ENCODE assay signal across 20 cellular contexts in genomic region chr3:125206934-125207333, GRCh38. TPM values are rescaled to one million over a fixed set of nuclear protein-coding genes. Genes with fewer than 3 reads are reported as not detected.
A peak's percentile ranks its signal among the peaks of the same experiment; 100 is the strongest.
DNase-seq lines count a peak whose midpoint lies in the region; ATAC-seq, FAIRE-seq and TF ChIP-seq lines count a peak whose summit lies in the region.
"Had no signal": no experiment of that assay in that cellular context is flagged by ENCODE, and none has a peak within 500 bp of the region (broad histone marks: within the 10 kb centered on the region; RNA-seq: fewer than 3 reads in every experiment).

No MANE protein-coding gene starts in this region.

- POLR2A ChIA-PET in HepG2 (lab: Yijun Ruan, JAX): no interaction called here

- WGBS in HepG2 (ENCODE audit: low lambda C conversion rate): 29% methylated on average over 4 of the region's 6 CpGs
- 61 to 77% methylated on average over 6 of the region's 6 CpGs for WGBS in thyroid gland, 2 donors

- CTCF ChIA-PET in activated CD8-positive, alpha-beta memory T cell treated with anti-CD3 and anti-CD28 coated beads, Interleukin-2, amount 10 ng/mL, durations not matched to agents 7 days and 5 days (lab: Charles Lee): no interaction called here
- CTCF ChIA-PET in HepG2 (lab: Yijun Ruan, JAX; ENCODE audit: low intra/inter-chr PET ratio, low total read pairs): no interaction called here

- H3K9me3 ChIP-seq in colonic mucosa (no peaks in the 10 kb centered on the region), HepG2 (ENCODE audit: low read length) (no peaks in the 10 kb centered on the region), thyroid gland (no peaks in the 10 kb centered on the region)
- H3K9me3 ChIP-seq: A549 had no signal

- H4K20me1 ChIP-seq in HepG2 (ENCODE audit: insufficient read depth, low read length): no peaks in the 10 kb centered on the region

- H3K4me2 ChIP-seq in HepG2 (ENCODE audit: low read depth, low read length): peak overlapping the region; percentile 54
- H3K4me2 ChIP-seq: A549 had no signal

- no peaks in the 10 kb centered on the region for H3K27me3 ChIP-seq in colonic mucosa
- peaks cover 0 to 8% of the 10 kb centered on the region in 2 experiments; a peak in 1 of 5 replicates for H3K27me3 ChIP-seq in HepG2 (ENCODE audit: control insufficient read depth in 1 of 2, insufficient read depth in 2 of 2, low read length in 2 of 2)
- H3K27me3 ChIP-seq in thyroid gland: no peaks in the 10 kb centered on the region

- no peak overlapping the region for H3K4me3 Mint-ChIP-seq in activated CD8-positive, alpha-beta memory T cell treated with anti-CD3 and anti-CD28 coated beads, Interleukin-2, amount 10 ng/mL, durations not matched to agents 7 days and 5 days
- H3K4me3 Mint-ChIP-seq: CD14-positive monocyte; CD8-positive, alpha-beta T cell; HFFc6 had no signal

- H3K9me3 Mint-ChIP-seq in activated CD8-positive, alpha-beta memory T cell treated with anti-CD3 and anti-CD28 coated beads, Interleukin-2, amount 10 ng/mL, durations not matched to agents 7 days and 5 days (ENCODE audit: low read depth): no peaks in the 10 kb centered on the region
- H3K9me3 Mint-ChIP-seq: HFFc6 had no signal

- TF ChIP-seq POLR2A in HepG2 (IDR thresholded peaks at IDR 0.05; ENCODE audit: insufficient read depth in 1 of 2, low read depth in 2 of 2, low read length in 2 of 2): no peak
- no peak for TF ChIP-seq POLR2A in thyroid gland (IDR thresholded peaks at IDR 0.05)
- no peak for TF ChIP-seq POLR2A in GM12892 (IDR thresholded peaks at IDR 0.05; ENCODE audit: low read depth, low read length)

- TF ChIP-seq EP300 in HepG2 (IDR thresholded peaks at IDR 0.05; ENCODE audit: low read depth in 2 of 2, low read length in 2 of 2) (no peak), HepG2 (CRISPR knock-in tag; IDR thresholded peaks at IDR 0.05; ENCODE audit: borderline replicate concordance) (no peak)

- H3K27ac ChIP-seq in colonic mucosa: peak overlapping the region; percentile 18
- no peak overlapping the region for H3K27ac ChIP-seq in HepG2 (ENCODE audit: extremely low read length, insufficient read depth, low read length)
- H3K27ac ChIP-seq in thyroid gland: peak overlapping the region; percentile 43 to 72 (median 72)
- H3K27ac ChIP-seq: 22Rv1 had no signal

- H3K4me3 ChIP-seq in colonic mucosa (no peak overlapping the region), HepG2 (replicated peaks in 1 of 3; ENCODE audit: insufficient read depth in 1 of 3, low read depth in 2 of 3, low read length in 3 of 3) (0 out of 6 replicates have a peak overlapping the region, but pooled peaks of 2 of the 3 experiments have one; percentile 3 to 5), thyroid gland (replicated peaks in 1 of 3) (no peak overlapping the region)
- H3K4me3 ChIP-seq: A549 had no signal

- FAIRE-seq in HepG2 (lab: Jason Lieb, UNC) (no peak), GM12892 (lab: Jason Lieb, UNC) (no peak)
- FAIRE-seq: A549 had no signal

- no peak for ATAC-seq in activated CD8-positive, alpha-beta memory T cell treated with anti-CD3 and anti-CD28 coated beads, Interleukin-2, amount 10 ng/mL, durations not matched to agents 7 days and 5 days
- ATAC-seq in HepG2 (peak; percentile 49), HG03039 (IDR thresholded peaks at IDR 0.05; ENCODE audit: unreplicated experiment) (no peak)
- ATAC-seq: A549; CD8-positive, alpha-beta T cell; HCT116 had no signal

- no peak for TF ChIP-seq CTCF in colonic mucosa (IDR thresholded peaks at IDR 0.05)
- no peak for TF ChIP-seq CTCF in HepG2 (CRISPR knock-in tag; IDR thresholded peaks at IDR 0.05)
- TF ChIP-seq CTCF in thyroid gland (IDR thresholded peaks at IDR 0.05): no peak

- intact Hi-C loops in colonic mucosa (cut with DNase I): no loop called here
- intact Hi-C loops in HepG2 (cut with micrococcal nuclease; ENCODE audit: unreplicated experiment): no loop called here
- intact Hi-C loops in thyroid gland (cut with DNase I): no loop called here

- H3K9ac ChIP-seq in colonic mucosa (ENCODE audit: low read depth in 2 of 2, low read length in 2 of 2) (no peak overlapping the region), HepG2 (ENCODE audit: insufficient read depth, low read depth, low read length) (no peak overlapping the region)

- H3K79me2 ChIP-seq in HepG2 (ENCODE audit: insufficient read depth, low read length): no peaks in the 10 kb centered on the region

- H3K36me3 Mint-ChIP-seq in activated CD8-positive, alpha-beta memory T cell treated with anti-CD3 and anti-CD28 coated beads, Interleukin-2, amount 10 ng/mL, durations not matched to agents 7 days and 5 days: no peaks in the 10 kb centered on the region
- H3K36me3 Mint-ChIP-seq: CD8-positive, alpha-beta T cell had no signal

- peaks cover 2% of the 10 kb centered on the region for H3K4me1 Mint-ChIP-seq in activated CD8-positive, alpha-beta memory T cell treated with anti-CD3 and anti-CD28 coated beads, Interleukin-2, amount 10 ng/mL, durations not matched to agents 7 days and 5 days

- no TSS peak for BruUV-seq in HepG2 (replicated peaks; lab: Mats Ljungman, UMichigan)

- in situ Hi-C loops in HepG2 (cut with HindIII; ENCODE audit: extremely low pct_ligation_motif_present, low pct_unique_long_range_greater_than_20kb): no loop called here

- peaks cover 43% of the 10 kb centered on the region for H3K27me3 Mint-ChIP-seq in activated CD8-positive, alpha-beta memory T cell treated with anti-CD3 and anti-CD28 coated beads, Interleukin-2, amount 10 ng/mL, durations not matched to agents 7 days and 5 days

- H3K27ac Mint-ChIP-seq in activated CD8-positive, alpha-beta memory T cell treated with anti-CD3 and anti-CD28 coated beads, Interleukin-2, amount 10 ng/mL, durations not matched to agents 7 days and 5 days: no peak overlapping the region
- H3K27ac Mint-ChIP-seq: CD14-positive monocyte; CD8-positive, alpha-beta T cell; HFFc6 had no signal

- no peaks in the 10 kb centered on the region for H3K36me3 ChIP-seq in colonic mucosa
- no peaks in the 10 kb centered on the region for H3K36me3 ChIP-seq in HepG2 (replicated peaks in 1 of 2; ENCODE audit: control insufficient read depth in 1 of 2, insufficient read depth in 2 of 2, low read length in 2 of 2)
- no peaks in the 10 kb centered on the region for H3K36me3 ChIP-seq in thyroid gland

- TF ChIP-seq RAD21 in HepG2 (CRISPR knock-in tag; IDR thresholded peaks at IDR 0.05): no peak

- H3K4me1 ChIP-seq in colonic mucosa: no peaks in the 10 kb centered on the region
- H3K4me1 ChIP-seq in HepG2 (ENCODE audit: insufficient read depth, low read length): peaks cover 26% of the 10 kb centered on the region
- peaks cover 19 to 20% of the 10 kb centered on the region in 2 donors for H3K4me1 ChIP-seq in thyroid gland

- peak; percentile 9 for DNase-seq in activated CD8-positive, alpha-beta memory T cell treated with anti-CD3 and anti-CD28 coated beads, Interleukin-2, amount 10 ng/mL, durations not matched to agents 7 days and 5 days
- DNase-seq in activated CD8-positive, alpha-beta memory T cell treated with anti-CD3 and anti-CD28 coated beads for 24 hours: no peak
- no peak for DNase-seq in colonic mucosa
- DNase-seq in HepG2 (ENCODE audit: low spot score): no peak
- DNase-seq in thyroid gland: no peak
- no peak for DNase-seq in stimulated activated CD4-positive, alpha-beta T cell treated with anti-CD3 and anti-CD28 coated beads, Interleukin-4, amount 100 ng/mL, for 4 hours
- DNase-seq in GM12892 (ENCODE audit: insufficient read length): no peak
- DNase-seq: AML-193; Calu3; CD8-positive, alpha-beta T cell; DMS79 treated with DMSO at 0.1 percent for 48 hours; GF-D8; GOT3; H7; HFFc6 had no signal

- peak overlapping the region; percentile 48 for H2AFZ ChIP-seq in HepG2 (ENCODE audit: low read length)

TF ChIP-seq in HepG2, 621 proteins besides CTCF, POLR2A, EP300 and RAD21 (continues in another document):
- TF ChIP-seq NCOA1 (CRISPR knock-in tag; IDR thresholded peaks at IDR 0.05): no peak
- no peak for TF ChIP-seq ETS1 (CRISPR knock-in tag; IDR thresholded peaks at IDR 0.05)
- TF ChIP-seq ZFYVE20 (CRISPR knock-in tag; IDR thresholded peaks at IDR 0.05; ENCODE audit: borderline replicate concordance, low read depth): no peak

RNA-seq across cellular contexts. Expression of gene SLC12A8, which starts 5.6 kb away (rescaled TPM):
- 1 to 10 TPM; 1.3 to 4.3 TPM for total RNA-seq in activated CD8-positive, alpha-beta memory T cell treated with anti-CD3 and anti-CD28 coated beads, Interleukin-2, amount 10 ng/mL, durations not matched to agents 7 days and 5 days
- total RNA-seq in colonic mucosa (10 to 100 TPM; 20.7 to 33.7 TPM), HepG2 (2016; rRNA removed; fragmentation: Illumina TruSeq; extraction: Trizol) (0.13 and 0.71 TPM in 2 replicates), thyroid gland (100 to 1,000 TPM in 2 of 4 donors, 10 to 100 TPM in 2; 71.2 to 136 (median 99.2) TPM)
- 0.18 and 0.40 TPM in 2 replicates for total RNA-seq in HepG2 (2016; cell fraction: cytosol; rRNA removed; fragmentation: Illumina TruSeq; extraction: Trizol; ENCODE audit: low read depth)
- 0.33 and 0.52 TPM in 2 replicates for total RNA-seq in HepG2 (2016; cell fraction: insoluble cytoplasmic fraction; rRNA removed; fragmentation: Illumina TruSeq; extraction: Trizol)
- total RNA-seq in HepG2 (2016; cell fraction: membrane; rRNA removed; fragmentation: Illumina TruSeq; extraction: Trizol): 0.10 and 0.34 TPM in 2 replicates
- 0.56 and 0.65 TPM in 2 replicates for total RNA-seq in HepG2 (2016; cell fraction: nucleus; rRNA removed; fragmentation: Illumina TruSeq; extraction: Trizol)
- polyA plus RNA-seq in HepG2 (2011; rRNA removed): 0.44 and 0.55 TPM in 2 replicates
- 0.16 and 0.17 TPM in 2 replicates for polyA plus RNA-seq in HepG2 (2011; cell fraction: cytosol; rRNA removed)
- 0.14 and 0.79 TPM in 2 replicates for polyA plus RNA-seq in HepG2 (2011; cell fraction: nucleus; rRNA removed)
- 0.24 TPM in 1 of 2 replicates, not detected in the other for polyA plus RNA-seq in HepG2 (2012)
- 0.03 TPM in 1 of 2 replicates, not detected in the other for polyA plus RNA-seq in HepG2 (2016; cell fraction: cytosol; fragmentation: Illumina TruSeq; extraction: Trizol; ENCODE audit: low read depth)
- 0.13 TPM in 1 of 2 replicates, not detected in the other for polyA plus RNA-seq in HepG2 (2016; cell fraction: insoluble cytoplasmic fraction; fragmentation: Illumina TruSeq; extraction: Trizol; ENCODE audit: low read depth)
- 0.14 TPM in 1 of 2 replicates, not detected in the other for polyA plus RNA-seq in HepG2 (2016; cell fraction: membrane; fragmentation: Illumina TruSeq; extraction: Trizol; ENCODE audit: low read depth)
- polyA plus RNA-seq in HepG2 (2016; cell fraction: nucleus; fragmentation: Illumina TruSeq; extraction: Trizol; ENCODE audit: insufficient read depth, low read depth): 0.73 and 1.4 TPM in 2 replicates
- 1.2 and 6.6 TPM in 2 replicates for polyA minus RNA-seq in HepG2 (2011; rRNA and poly(A)+ RNA removed; ENCODE audit: low replicate concordance)
- polyA minus RNA-seq in HepG2 (2011; cell fraction: cytosol; rRNA and poly(A)+ RNA removed): not detected in 2 replicates
- polyA minus RNA-seq in HepG2 (2011; cell fraction: nucleus; rRNA and poly(A)+ RNA removed): 0.62 and 0.90 TPM in 2 replicates
- 54.1 TPM for polyA plus RNA-seq in GM12892 (2012; ENCODE audit: missing spikeins)
- total RNA-seq: CD8-positive, alpha-beta T cell had no signal

Comparison
In these comparisons a context has a peak if more than half of its experiments do, and no peak if none do; other contexts are left out.
1. H3K4me3 ChIP-seq: peak in HepG2 (2 of 3); none in colonic mucosa (single experiment) and thyroid gland (0 of 3).
2. RNA of gene SLC12A8, which starts 5.6 kb away (total RNA-seq): 71.2 to 136 TPM in thyroid gland and 20.7 to 33.7 TPM in colonic mucosa; 1.3 to 4.3 TPM in activated CD8-positive, alpha-beta memory T cell treated with anti-CD3 and anti-CD28 coated beads, Interleukin-2, amount 10 ng/mL, durations not matched to agents 7 days and 5 days and 0.10 to 0.71 TPM in HepG2; every median in the first group is over 4 times any median in the second.